In the genomic region with DNA sequence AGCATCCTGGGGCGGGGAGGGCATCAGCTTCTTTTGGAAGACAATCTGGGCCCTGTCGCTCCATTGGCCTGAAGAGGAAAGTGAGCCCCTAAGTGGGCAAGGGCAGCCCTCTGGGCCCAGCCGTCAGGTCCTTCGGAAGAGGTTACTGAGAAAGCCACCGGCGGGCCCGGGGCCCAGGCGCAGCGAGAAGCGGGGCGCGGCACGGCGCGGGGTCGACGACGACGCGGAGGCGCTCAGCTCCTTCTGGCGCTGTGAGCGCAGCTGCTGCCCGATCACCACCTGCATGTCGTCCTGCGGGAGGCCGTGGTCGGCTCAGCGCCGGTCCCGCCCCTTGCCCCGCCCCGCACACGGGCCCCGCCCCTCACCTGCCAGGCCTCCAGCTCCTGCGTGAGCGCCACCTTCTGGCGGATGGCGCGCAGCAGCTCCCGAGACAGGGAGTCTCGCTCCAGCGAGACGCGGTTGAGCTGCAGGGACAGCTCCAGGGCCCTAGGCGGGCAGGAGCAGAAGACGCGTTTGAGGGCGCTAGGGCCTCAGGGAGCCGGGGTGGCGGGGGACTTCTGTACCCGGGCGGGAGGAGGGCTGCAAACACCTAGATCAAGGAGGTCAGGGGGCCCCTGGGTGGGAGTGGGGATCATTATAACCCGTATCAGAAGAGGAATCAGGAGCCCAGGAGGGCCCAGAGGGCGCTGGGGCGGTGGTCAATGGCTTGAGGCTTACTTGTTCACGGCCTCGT, we compare ENCODE assay signal across 8 cellular contexts. TPM values are rescaled to one million over a fixed set of nuclear protein-coding genes. Genes with fewer than 3 reads are reported as not detected.
DNase-seq lines count a peak whose midpoint lies in the region; ATAC-seq and TF ChIP-seq lines count a peak whose summit lies in the region.

No MANE protein-coding gene starts in this region.

- H3K9me3 ChIP-seq in HUES6 (ENCODE audit: control insufficient read depth, insufficient read depth, low read depth, low read length) (no peaks in the 10 kb centered on the region), OCI-LY3 (ENCODE audit: insufficient read depth, low read length) (no peaks in the 10 kb centered on the region)

- H3K27me3 ChIP-seq in HUES6 (ENCODE audit: control insufficient read depth, insufficient read depth, low read length): peaks cover 36% of the 10 kb centered on the region
- H3K27me3 ChIP-seq in OCI-LY3 (ENCODE audit: low read depth, low read length): no peaks in the 10 kb centered on the region

- H3K36me3 ChIP-seq in HUES6 (ENCODE audit: control insufficient read depth, insufficient read depth, low read length) (peaks cover 23% of the 10 kb centered on the region), OCI-LY3 (replicated peaks; ENCODE audit: low read depth, low read length) (peaks cover 9% of the 10 kb centered on the region)

- H3K4me3 ChIP-seq in HUES6 (ENCODE audit: low read depth, low read length): 0 out of 2 replicates have a peak overlapping the region, but pooled peaks have one; percentile 31
- 0 out of 2 replicates have a peak overlapping the region, but pooled peaks have one; percentile 22 for H3K4me3 ChIP-seq in OCI-LY3 (ENCODE audit: low read length)

- H3K4me1 Mint-ChIP-seq in activated T-cell treated with anti-CD3 and anti-CD28 coated beads, Interleukin-2, amount 50 U/mL, for 24 hours (ENCODE audit: low read depth): peaks cover 37% of the 10 kb centered on the region
- peaks cover 19% of the 10 kb centered on the region for H3K4me1 Mint-ChIP-seq in neural crest cell

- H4K20me1 ChIP-seq in OCI-LY3 (ENCODE audit: insufficient read depth, low read length): no peaks in the 10 kb centered on the region

- no peak overlapping the region for H3K9ac ChIP-seq in HUES6 (ENCODE audit: low read length)
- H3K9ac ChIP-seq in OCI-LY3 (ENCODE audit: low read length): no peak overlapping the region

- ATAC-seq in GM19397 (IDR thresholded peaks at IDR 0.05; ENCODE audit: unreplicated experiment): no peak

- peak; percentile 83 for DNase-seq in Daoy (ENCODE audit: low read depth)
- peak; percentile 91 for DNase-seq in activated T-cell treated with anti-CD3 and anti-CD28 coated beads, Interleukin-2, amount 50 U/mL, for 24 hours
- peak; percentile 31 for DNase-seq in fibroblast of gingiva (ENCODE audit: low read depth)
- DNase-seq in neural crest cell (ENCODE audit: low read depth, low spot score): peak; percentile 91
- peak; percentile 11 for DNase-seq in stromal cell of bone marrow (ENCODE audit: low read depth)

- H3K36me3 Mint-ChIP-seq in activated T-cell treated with anti-CD3 and anti-CD28 coated beads, Interleukin-2, amount 50 U/mL, for 24 hours (ENCODE audit: low read depth): peaks cover 29% of the 10 kb centered on the region
- peaks cover 2% of the 10 kb centered on the region for H3K36me3 Mint-ChIP-seq in neural crest cell (ENCODE audit: low read depth)

- H3K9me3 Mint-ChIP-seq in activated T-cell treated with anti-CD3 and anti-CD28 coated beads, Interleukin-2, amount 50 U/mL, for 24 hours: no peaks in the 10 kb centered on the region
- H3K9me3 Mint-ChIP-seq in neural crest cell: no peaks in the 10 kb centered on the region

- H3K4me3 Mint-ChIP-seq in activated T-cell treated with anti-CD3 and anti-CD28 coated beads, Interleukin-2, amount 50 U/mL, for 24 hours: no peak overlapping the region
- H3K4me3 Mint-ChIP-seq in neural crest cell: no peak overlapping the region

- no peaks in the 10 kb centered on the region for H3K79me2 ChIP-seq in OCI-LY3 (ENCODE audit: low read length)

- TF ChIP-seq CTCF in OCI-LY3 (IDR thresholded peaks at IDR 0.05; ENCODE audit: low read depth, low read length) (peak; percentile 60), neural crest cell (conservative IDR thresholded peaks at IDR 0.05) (peak; percentile 88)

- peaks cover 41% of the 10 kb centered on the region for H3K27me3 Mint-ChIP-seq in activated T-cell treated with anti-CD3 and anti-CD28 coated beads, Interleukin-2, amount 50 U/mL, for 24 hours
- peaks cover 34% of the 10 kb centered on the region for H3K27me3 Mint-ChIP-seq in neural crest cell (ENCODE audit: low read depth)

- H3K4me1 ChIP-seq in HUES6 (ENCODE audit: control insufficient read depth, insufficient read depth, low read length) (peaks cover 22% of the 10 kb centered on the region), OCI-LY3 (ENCODE audit: low read length) (peaks cover 19% of the 10 kb centered on the region)

- no peak overlapping the region for H2AFZ ChIP-seq in OCI-LY3 (ENCODE audit: low read depth, low read length)

- H3K27ac ChIP-seq in HUES6 (ENCODE audit: low read depth, low read length) (no peak overlapping the region), OCI-LY3 (ENCODE audit: low read length) (no peak overlapping the region)

- H3K27ac Mint-ChIP-seq in activated T-cell treated with anti-CD3 and anti-CD28 coated beads, Interleukin-2, amount 50 U/mL, for 24 hours: no peak overlapping the region
- no peak overlapping the region for H3K27ac Mint-ChIP-seq in neural crest cell (ENCODE audit: unreplicated experiment)

- peak overlapping the region; percentile 49 for H3K4me2 ChIP-seq in OCI-LY3 (ENCODE audit: low read length)

RNA-seq across cellular contexts. Expression of gene THOC6, which starts 4.3 kb away (rescaled TPM):
- total RNA-seq in Daoy (2014; rRNA removed; shearing (Covaris generic)): 24.0 and 25.5 TPM in 2 replicates
- 62.5 and 68.0 TPM in 2 replicates for total RNA-seq in neural crest cell

RNA-seq across cellular contexts. Expression of gene HCFC1R1, which starts 4.4 kb away (rescaled TPM):
- total RNA-seq in Daoy (2014; rRNA removed; shearing (Covaris generic)): 1.8 and 4.7 TPM in 2 replicates
- 23.7 and 28.6 TPM in 2 replicates for total RNA-seq in neural crest cell

RNA-seq across cellular contexts. Expression of gene TNFRSF12A, which starts 8.0 kb away (rescaled TPM):
- total RNA-seq in Daoy (2014; rRNA removed; shearing (Covaris generic)): 307 and 390 TPM in 2 replicates
- total RNA-seq in neural crest cell: 3.1 and 3.5 TPM in 2 replicates

RNA-seq across cellular contexts. Expression of gene BICDL2, which starts 8.6 kb away (rescaled TPM):
- total RNA-seq in Daoy (2014; rRNA removed; shearing (Covaris generic)): not detected in 2 replicates
- not detected in 2 replicates for total RNA-seq in neural crest cell

RNA-seq across cellular contexts. Expression of gene CLDN6, which starts 10.2 kb away (rescaled TPM):
- total RNA-seq in Daoy (2014; rRNA removed; shearing (Covaris generic)): not detected in 2 replicates
- total RNA-seq in neural crest cell: 0.47 and 0.55 TPM in 2 replicates

Comparison
In these comparisons a context has a peak if more than half of its experiments do, and no peak if none do; other contexts are left out.
1. DNase-seq: peak in every context shown above with its lines; median percentile 91 in activated T-cell treated with anti-CD3 and anti-CD28 coated beads, Interleukin-2, amount 50 U/mL, for 24 hours; 91 in neural crest cell; 83 in Daoy; 31 in fibroblast of gingiva; 11 in stromal cell of bone marrow.
2. RNA of gene TNFRSF12A, which starts 8.0 kb away (total RNA-seq): 307 to 390 TPM in Daoy; 3.1 to 3.5 TPM in neural crest cell; every median in the first group is over 10 times any median in the second.